In the genomic region with DNA sequence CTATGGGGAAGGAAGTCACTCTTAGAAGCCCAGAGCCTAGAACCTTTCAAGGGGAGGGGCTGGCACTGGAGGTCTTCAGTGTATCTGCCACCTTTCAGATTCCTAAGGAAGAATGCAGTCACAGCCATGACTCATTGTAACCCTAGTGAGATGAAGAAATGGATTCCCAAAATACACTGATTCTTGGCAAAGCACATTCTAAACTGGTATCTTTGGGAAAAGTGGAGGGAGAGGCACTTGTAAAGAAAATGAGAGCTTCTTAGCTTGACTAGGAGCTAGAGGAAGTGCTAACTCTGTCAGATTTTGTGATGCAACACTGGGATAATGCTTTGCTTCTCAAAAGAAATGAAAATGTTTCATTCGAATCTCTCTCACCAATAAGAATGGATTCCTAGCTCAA, we compare ENCODE assay signal across 17 cellular contexts. TPM values are rescaled to one million over a fixed set of nuclear protein-coding genes. Genes with fewer than 3 reads are reported as not detected.
DNase-seq lines count a peak whose midpoint lies in the region; ATAC-seq, FAIRE-seq and TF ChIP-seq lines count a peak whose summit lies in the region.
"Had no signal": no experiment of that assay in that cellular context is flagged by ENCODE, and none has a peak within 500 bp of the region (broad histone marks: within the 10 kb centered on the region; RNA-seq: fewer than 3 reads in every experiment).

No MANE protein-coding gene starts in this region.

- DNase-seq in AG20443 (ENCODE audit: low spot score) = peak; percentile 71
- DNase-seq in IMR-90 = peak; percentile 57
- DNase-seq in bronchial epithelial cell (ENCODE audit: low read depth) = peak; percentile 48
- peak; percentile 21 for DNase-seq in kidney tubule cell (ENCODE audit: low spot score)
- DNase-seq in aorta = no peak
- DNase-seq: activated CD4-positive, alpha-beta T cell treated with anti-CD3 and anti-CD28 coated beads, Interleukin-2, amount 10 ng/mL, durations not matched to agents 24 days and 14 days; glutamatergic neuron; H9; NCI-H1048; NCI-H2227 treated with DMSO at 0.1 percent for 48 hours; upper lobe of left lung had no signal

- no peak for TF ChIP-seq RAD21 in IMR-90 (IDR thresholded peaks at IDR 0.05; ENCODE audit: low read length)

- no CpG with 5 or more reads among the region's 1 CpG for WGBS in IMR-90 (ENCODE audit: extremely low coverage in 2 of 2, insufficient read length in 1 of 2), 2 experiments
- 75% methylated on average over 1 of the region's 1 CpG for WGBS in aorta, 2 donors

- TF ChIP-seq POLR2A in IMR-90 (IDR thresholded peaks at IDR 0.05; ENCODE audit: low read depth, low read length) = no peak

- no peak overlapping the region for H2AK9ac ChIP-seq in IMR-90 (replicated peaks; ENCODE audit: low read depth, low read length, poor library complexity)

- H3K9ac ChIP-seq in IMR-90 (ENCODE audit: low read depth, low read length) = no peak overlapping the region

- peak overlapping the region; percentile 83; the same call in 1 of the 2 replicates for H3K14ac ChIP-seq in IMR-90 (replicated peaks; ENCODE audit: low read depth, low read length)

- no peak overlapping the region for H3K4me3 ChIP-seq in IMR-90 (ENCODE audit: insufficient read depth, low read depth, low read length)
- no peak overlapping the region for H3K4me3 ChIP-seq in bronchial epithelial cell (ENCODE audit: low read depth, low read length)
- H3K4me3 ChIP-seq in aorta (ENCODE audit: low read length in 2 of 2) = no peak overlapping the region
- H3K4me3 ChIP-seq: GM12878, upper lobe of left lung had no signal

- H2BK120ac ChIP-seq in IMR-90 (ENCODE audit: low read depth, low read length) = no peak overlapping the region

- H4K5ac ChIP-seq in IMR-90 (ENCODE audit: low read depth, low read length) = no peak overlapping the region

- H3K4me1 ChIP-seq in IMR-90 (ENCODE audit: control insufficient read depth, insufficient read depth, low read length) (peaks cover 5% of the 10 kb centered on the region), aorta (ENCODE audit: control insufficient read depth in 1 of 2, insufficient read depth in 2 of 2, low read length in 2 of 2) (peaks cover 2 to 3% of the 10 kb centered on the region in 2 donors)
- H3K4me1 ChIP-seq: upper lobe of left lung had no signal

- H3K36me3 ChIP-seq in IMR-90 (ENCODE audit: control insufficient read depth, insufficient read depth, low read length) (peaks cover 3% of the 10 kb centered on the region; the same call in 1 of the 2 replicates), bronchial epithelial cell (ENCODE audit: control insufficient read depth, insufficient read depth, low read length) (no peaks in the 10 kb centered on the region), aorta (ENCODE audit: control insufficient read depth in 1 of 2, insufficient read depth in 2 of 2, low read length in 1 of 2) (no peaks in the 10 kb centered on the region)
- H3K36me3 ChIP-seq: upper lobe of left lung had no signal

- TF ChIP-seq CTCF in IMR-90 (conservative IDR thresholded peaks at IDR 0.05; ENCODE audit: low read depth, low read length) = no peak
- no peak for TF ChIP-seq CTCF in bronchial epithelial cell (IDR thresholded peaks at IDR 0.05; ENCODE audit: insufficient read depth, low read length, severe bottlenecking)

- H3K27ac ChIP-seq in IMR-90 (ENCODE audit: insufficient read depth, low read length) (no peak overlapping the region), aorta (ENCODE audit: low read depth in 1 of 2, low read length in 2 of 2) (no peak overlapping the region)
- H3K27ac ChIP-seq: upper lobe of left lung had no signal

- H2BK5ac ChIP-seq in IMR-90 (ENCODE audit: low read depth, low read length, poor library complexity, severe bottlenecking) = peak overlapping the region; percentile 12

- H3K9me1 ChIP-seq in IMR-90 (ENCODE audit: insufficient read depth, low read length) = peaks cover 5% of the 10 kb centered on the region

- H3K79me1 ChIP-seq in IMR-90 (ENCODE audit: low read depth in 1 of 2, low read length in 2 of 2) = peaks cover 7 to 13% of the 10 kb centered on the region in 2 experiments; a peak in 1 of 4 replicates

- intact Hi-C loops in IMR-90 (cut with micrococcal nuclease) = no loop called here
- intact Hi-C loops in aorta (cut with DNase I) = no loop called here

- in situ Hi-C loops in IMR-90 (cut with MboI; ENCODE audit: low sequenced_read_pairs) = no loop called here

- H3K27me3 ChIP-seq in IMR-90 (ENCODE audit: control insufficient read depth, insufficient read depth, low read length) (no peaks in the 10 kb centered on the region), bronchial epithelial cell (ENCODE audit: control insufficient read depth, insufficient read depth, low read length) (no peaks in the 10 kb centered on the region), aorta (ENCODE audit: control insufficient read depth in 1 of 2, insufficient read depth in 2 of 2, low read length in 1 of 2) (no peaks in the 10 kb centered on the region)
- H3K27me3 ChIP-seq: upper lobe of left lung had no signal

- FAIRE-seq in bronchial epithelial cell (lab: Jason Lieb, UNC) = no peak
- FAIRE-seq: GM12878 had no signal

- no peak overlapping the region for H2BK15ac ChIP-seq in IMR-90 (ENCODE audit: low read depth, low read length)

- H3K18ac ChIP-seq in IMR-90 (ENCODE audit: low read depth, low read length) = no peak overlapping the region

- H2AFZ ChIP-seq in IMR-90 (replicated peaks; ENCODE audit: low read length, poor library complexity) = no peak overlapping the region

- BruUV-seq in IMR-90 (replicated peaks; lab: Mats Ljungman, UMichigan) = no TSS peak

- H3K9me3 ChIP-seq in IMR-90 (ENCODE audit: control insufficient read depth, insufficient read depth, low read length) = no peaks in the 10 kb centered on the region
- no peaks in the 10 kb centered on the region for H3K9me3 ChIP-seq in aorta (ENCODE audit: control insufficient read depth, low read length)
- H3K9me3 ChIP-seq: upper lobe of left lung had no signal

- no peak overlapping the region for H3K23ac ChIP-seq in IMR-90 (ENCODE audit: low read depth, low read length)

- dilution Hi-C loops in IMR-90 (cut with HindIII; ENCODE audit: low sequenced_read_pairs, unreplicated experiment) = no loop called here

- CTCF ChIA-PET in IMR-90 (lab: Yijun Ruan, JAX) = interaction anchor here (0.5 kb wide), 1 partner anchor 127 kb away, joined by 4 read pairs; no protein-coding TSS in a partner anchor

- H4K91ac ChIP-seq in IMR-90 (ENCODE audit: insufficient read depth, low read depth, low read length) = no peak overlapping the region

- peak overlapping the region; percentile 5; the same call in 1 of the 2 replicates for H3K4ac ChIP-seq in IMR-90 (ENCODE audit: low read depth, low read length)

- ATAC-seq in IMR-90 (ENCODE audit: low read depth) (peak; percentile 79), aorta (ENCODE audit: low FRiP score) (no peak), HG02970 (IDR thresholded peaks at IDR 0.05; ENCODE audit: low FRiP score, unreplicated experiment) (no peak), GM21423 (IDR thresholded peaks at IDR 0.05; ENCODE audit: unreplicated experiment) (no peak), HG03097 (IDR thresholded peaks at IDR 0.05; ENCODE audit: low FRiP score, unreplicated experiment) (no peak)
- ATAC-seq: GM12878 had no signal

- no peak overlapping the region for H2BK20ac ChIP-seq in IMR-90 (ENCODE audit: low read depth, low read length)

- no peak overlapping the region; the same call in 1 of the 2 replicates for H3K4me2 ChIP-seq in IMR-90 (ENCODE audit: low read depth, low read length)

- H4K8ac ChIP-seq in IMR-90 (ENCODE audit: low read depth in 2 of 2, low read length in 2 of 2) = no peak overlapping the region; a peak in 1 of 4 replicates

- no peak overlapping the region for H2AK5ac ChIP-seq in IMR-90 (ENCODE audit: low read depth, low read length)

- POLR2A ChIA-PET in IMR-90 (lab: Charles Lee; ENCODE audit: unreplicated experiment) = no interaction called here

- H4K20me1 ChIP-seq in IMR-90 (ENCODE audit: insufficient read depth, low read length) = 0 out of 2 replicates have a peak, but pooled peaks cover 4% of the 10 kb centered on the region

- H3K56ac ChIP-seq in IMR-90 (ENCODE audit: extremely low read depth, insufficient read depth, low read length) = no peak overlapping the region

TF ChIP-seq in IMR-90, 13 proteins besides CTCF, POLR2A, EP300 and RAD21 (continues in another document):
- TF ChIP-seq, protein P1, sequence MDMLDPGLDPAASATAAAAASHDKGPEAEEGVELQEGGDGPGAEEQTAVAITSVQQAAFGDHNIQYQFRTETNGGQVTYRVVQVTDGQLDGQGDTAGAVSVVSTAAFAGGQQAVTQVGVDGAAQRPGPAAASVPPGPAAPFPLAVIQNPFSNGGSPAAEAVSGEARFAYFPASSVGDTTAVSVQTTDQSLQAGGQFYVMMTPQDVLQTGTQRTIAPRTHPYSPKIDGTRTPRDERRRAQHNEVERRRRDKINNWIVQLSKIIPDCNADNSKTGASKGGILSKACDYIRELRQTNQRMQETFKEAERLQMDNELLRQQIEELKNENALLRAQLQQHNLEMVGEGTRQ (IDR thresholded peaks at IDR 0.05; ENCODE audit: low read depth, low read length) = no peak
- TF ChIP-seq MAFK (IDR thresholded peaks at IDR 0.05; ENCODE audit: low read depth, low read length) (no peak), RCOR1 (IDR thresholded peaks at IDR 0.05; ENCODE audit: insufficient replicate concordance, low read length) (no peak)

RNA-seq across cellular contexts. Expression of a gene that starts 14.4 kb away (rescaled TPM):
- total RNA-seq in IMR-90 (2012; rRNA removed) (43.6 and 46.4 TPM in 2 replicates), bronchial epithelial cell (1.6 and 2.2 TPM in 2 replicates), aorta (1 to 10 TPM; 1.9 to 2.6 TPM)
- polyA plus RNA-seq in IMR-90 (2012; rRNA removed) (9.8 and 11.5 TPM in 2 replicates), aorta (1 to 10 TPM in 1 of 2 donors, under 1 TPM in 1; 0.63 to 1.3 TPM)
- polyA plus RNA-seq in IMR-90 (2012; cell fraction: cytosol; rRNA removed) = 4.5 and 5.7 TPM in 2 replicates
- polyA plus RNA-seq in IMR-90 (2012; cell fraction: nucleus; rRNA removed; ENCODE audit: low replicate concordance) = 5.0 and 13.6 TPM in 2 replicates

RNA-seq across cellular contexts. Expression of a gene that starts 25.2 kb away (rescaled TPM):
- 25.6 and 40.0 TPM in 2 replicates for total RNA-seq in IMR-90 (2012; rRNA removed)
- polyA plus RNA-seq in IMR-90 (2012; rRNA removed) = 20.3 and 24.6 TPM in 2 replicates
- polyA plus RNA-seq in IMR-90 (2012; cell fraction: cytosol; rRNA removed) = 9.2 and 10.0 TPM in 2 replicates
- polyA plus RNA-seq in IMR-90 (2012; cell fraction: nucleus; rRNA removed; ENCODE audit: low replicate concordance) = 2.2 and 8.8 TPM in 2 replicates
- total RNA-seq in bronchial epithelial cell = 53.8 and 56.3 TPM in 2 replicates
- total RNA-seq in aorta = 10 to 100 TPM; 23.6 to 26.0 TPM
- 10 to 100 TPM; 20.8 to 28.7 TPM for polyA plus RNA-seq in aorta

RNA-seq across cellular contexts. Expression of a gene that starts 46.6 kb away (rescaled TPM):
- total RNA-seq in IMR-90 (2012; rRNA removed) (not detected in 2 replicates), bronchial epithelial cell (not detected in 2 replicates), aorta (not detected)
- polyA plus RNA-seq in IMR-90 (2012; rRNA removed) (not detected in 2 replicates), aorta (not detected)
- polyA plus RNA-seq in IMR-90 (2012; cell fraction: cytosol; rRNA removed) = not detected in 2 replicates
- polyA plus RNA-seq in IMR-90 (2012; cell fraction: nucleus; rRNA removed; ENCODE audit: low replicate concordance) = not detected in 2 replicates
- total RNA-seq: activated CD4-positive, alpha-beta T cell treated with anti-CD3 and anti-CD28 coated beads, Interleukin-2, amount 10 ng/mL, durations not matched to agents 24 days and 14 days; activated T-helper 1 cell treated with anti-CD3 and anti-CD28 coated beads, Interleukin-12 subunit alpha, Interleukin-12 subunit beta, Interleukin-2, Interleukin-4 antibody, amounts not matched to agents 30 ng/mL and 10 ng/mL and 1 ng/mL, durations not matched to agents 14 hours and 24 hours and 36 hours; GM12878; H9; upper lobe of left lung had no signal
- polyA plus RNA-seq: BJ, GM12878 had no signal

RNA-seq across cellular contexts. Expression of a gene that starts 56.7 kb away (rescaled TPM):
- not detected in 2 replicates for total RNA-seq in IMR-90 (2012; rRNA removed)
- polyA plus RNA-seq in IMR-90 (2012; rRNA removed) = not detected in 2 replicates
- not detected in 2 replicates for polyA plus RNA-seq in IMR-90 (2012; cell fraction: cytosol; rRNA removed)
- polyA plus RNA-seq in IMR-90 (2012; cell fraction: nucleus; rRNA removed; ENCODE audit: low replicate concordance) = not detected in 2 replicates
- not detected in 2 replicates for total RNA-seq in bronchial epithelial cell
- not detected for total RNA-seq in aorta
- polyA plus RNA-seq in aorta = not detected
- total RNA-seq: activated CD4-positive, alpha-beta T cell treated with anti-CD3 and anti-CD28 coated beads, Interleukin-2, amount 10 ng/mL, durations not matched to agents 24 days and 14 days; activated T-helper 1 cell treated with anti-CD3 and anti-CD28 coated beads, Interleukin-12 subunit alpha, Interleukin-12 subunit beta, Interleukin-2, Interleukin-4 antibody, amounts not matched to agents 30 ng/mL and 10 ng/mL and 1 ng/mL, durations not matched to agents 14 hours and 24 hours and 36 hours; GM12878 had no signal
- polyA plus RNA-seq: BJ had no signal

Comparison
In these comparisons a context has a peak if more than half of its experiments do, and no peak if none do; other contexts are left out.
1. DNase-seq: peak in AG20443 (single experiment), IMR-90 (single experiment), bronchial epithelial cell (single experiment) and kidney tubule cell (single experiment); none in aorta (0 of 2).
2. RNA of a gene that starts 14.4 kb away (total RNA-seq): 43.6 to 46.4 TPM in IMR-90; 1.9 to 2.6 TPM in aorta and 1.6 to 2.2 TPM in bronchial epithelial cell; every median in the first group is over 10 times any median in the second.